11 cellular contexts compared by ENCODE assay signal in genomic region chr12:40168868-40169267, GRCh38. TPM values are rescaled to one million over a fixed set of nuclear protein-coding genes. Genes with fewer than 3 reads are reported as not detected.
A peak's percentile ranks its signal among the peaks of the same experiment; 100 is the strongest.
DNase-seq lines count a peak whose midpoint lies in the region; ATAC-seq and TF ChIP-seq lines count a peak whose summit lies in the region.
"Had no signal": no experiment of that assay in that cellular context is flagged by ENCODE, and none has a peak within 500 bp of the region (broad histone marks: within the 10 kb centered on the region; RNA-seq: fewer than 3 reads in every experiment).

No MANE protein-coding gene starts in this region.

- H3K9me3 ChIP-seq in OCI-LY1 (ENCODE audit: low read length) = peaks cover 6% of the 10 kb centered on the region; the same call in 1 of the 2 replicates
- no peaks in the 10 kb centered on the region for H3K9me3 ChIP-seq in thyroid gland

- no peaks in the 10 kb centered on the region; the same call in 1 of the 2 replicates for H3F3A ChIP-seq in OCI-LY1 (ENCODE audit: insufficient read depth, low read length)

- H3K27ac ChIP-seq in OCI-LY1 (ENCODE audit: low read depth, low read length, poor library complexity, severe bottlenecking) = no peak overlapping the region
- H3K27ac ChIP-seq in thyroid gland = no peak overlapping the region
- H3K27ac ChIP-seq: SK-N-MC had no signal

- H3K9ac ChIP-seq in OCI-LY1 (ENCODE audit: low read length) = no peak overlapping the region

- H3K36me3 ChIP-seq in OCI-LY1 (ENCODE audit: insufficient read depth, low read length) (no peaks in the 10 kb centered on the region), thyroid gland (no peaks in the 10 kb centered on the region)

- peak overlapping the region; percentile 41 for H3K4me2 ChIP-seq in OCI-LY1 (ENCODE audit: low read length)

- H3K27me3 ChIP-seq in OCI-LY1 (ENCODE audit: insufficient read depth, low read length) = no peaks in the 10 kb centered on the region
- no peaks in the 10 kb centered on the region for H3K27me3 ChIP-seq in thyroid gland

- H2AFZ ChIP-seq in OCI-LY1 (ENCODE audit: low read length) = peak overlapping the region; percentile 100

- ATAC-seq in GM19372 (IDR thresholded peaks at IDR 0.05; ENCODE audit: low read depth, unreplicated experiment) = peak; percentile 98
- ATAC-seq in HG02938 (IDR thresholded peaks at IDR 0.05; ENCODE audit: unreplicated experiment) = peak; percentile 91
- ATAC-seq: HCT116 had no signal

- H3K79me2 ChIP-seq in OCI-LY1 (ENCODE audit: insufficient read depth, low read length) = no peaks in the 10 kb centered on the region

- no peak for TF ChIP-seq POLR2A in thyroid gland (IDR thresholded peaks at IDR 0.05)

- peaks cover 10% of the 10 kb centered on the region for H3K4me1 ChIP-seq in OCI-LY1 (ENCODE audit: insufficient read depth, low read length, severe bottlenecking)
- no peaks in the 10 kb centered on the region for H3K4me1 ChIP-seq in thyroid gland

- DNase-seq in GM12865 (ENCODE audit: low read depth) (peak; percentile 82), NCI-H1417 treated with DMSO at 0.1 percent for 48 hours (lab: John Stamatoyannopoulos, UW) (no peak), NCI-H2227 treated with DMSO at 0.1 percent for 48 hours (lab: John Stamatoyannopoulos, UW) (no peak), C1 segment of cervical spinal cord (lab: John Stamatoyannopoulos, UW) (no peak), thyroid gland (no peak)
- DNase-seq: NCI-H1436 had no signal

- TF ChIP-seq CTCF in GM12865 (IDR thresholded peaks at IDR 0.05; ENCODE audit: insufficient read depth, low read depth, low read length, missing control alignments) (no peak), OCI-LY1 (IDR thresholded peaks at IDR 0.05; ENCODE audit: low read length) (no peak), thyroid gland (IDR thresholded peaks at IDR 0.05) (no peak)

- H3K9me2 ChIP-seq in OCI-LY1 (ENCODE audit: low read depth, low read length) = no peaks in the 10 kb centered on the region

- 59 to 62% methylated on average over 2 of the region's 2 CpGs for WGBS in thyroid gland, 2 donors

- no peaks in the 10 kb centered on the region for H4K20me1 ChIP-seq in OCI-LY1 (ENCODE audit: insufficient read depth, low read length)

- intact Hi-C loops in thyroid gland (cut with DNase I) = no loop called here

- H3K4me3 ChIP-seq in GM12865 (ENCODE audit: low read depth, low read length) (no peak overlapping the region; the same call in 1 of the 2 replicates), OCI-LY1 (ENCODE audit: low read depth, low read length, poor library complexity, severe bottlenecking) (no peak overlapping the region), thyroid gland (replicated peaks in 1 of 3) (no peak overlapping the region)
- H3K4me3 ChIP-seq: SK-N-MC had no signal

RNA-seq across cellular contexts. Expression of gene LRRK2, which starts 55.9 kb away (rescaled TPM):
- 10 to 100 TPM; 11.0 to 27.6 (median 21.1) TPM for total RNA-seq in thyroid gland
